Comparison of ENCODE assay signal across 9 cellular contexts in the genomic region with DNA sequence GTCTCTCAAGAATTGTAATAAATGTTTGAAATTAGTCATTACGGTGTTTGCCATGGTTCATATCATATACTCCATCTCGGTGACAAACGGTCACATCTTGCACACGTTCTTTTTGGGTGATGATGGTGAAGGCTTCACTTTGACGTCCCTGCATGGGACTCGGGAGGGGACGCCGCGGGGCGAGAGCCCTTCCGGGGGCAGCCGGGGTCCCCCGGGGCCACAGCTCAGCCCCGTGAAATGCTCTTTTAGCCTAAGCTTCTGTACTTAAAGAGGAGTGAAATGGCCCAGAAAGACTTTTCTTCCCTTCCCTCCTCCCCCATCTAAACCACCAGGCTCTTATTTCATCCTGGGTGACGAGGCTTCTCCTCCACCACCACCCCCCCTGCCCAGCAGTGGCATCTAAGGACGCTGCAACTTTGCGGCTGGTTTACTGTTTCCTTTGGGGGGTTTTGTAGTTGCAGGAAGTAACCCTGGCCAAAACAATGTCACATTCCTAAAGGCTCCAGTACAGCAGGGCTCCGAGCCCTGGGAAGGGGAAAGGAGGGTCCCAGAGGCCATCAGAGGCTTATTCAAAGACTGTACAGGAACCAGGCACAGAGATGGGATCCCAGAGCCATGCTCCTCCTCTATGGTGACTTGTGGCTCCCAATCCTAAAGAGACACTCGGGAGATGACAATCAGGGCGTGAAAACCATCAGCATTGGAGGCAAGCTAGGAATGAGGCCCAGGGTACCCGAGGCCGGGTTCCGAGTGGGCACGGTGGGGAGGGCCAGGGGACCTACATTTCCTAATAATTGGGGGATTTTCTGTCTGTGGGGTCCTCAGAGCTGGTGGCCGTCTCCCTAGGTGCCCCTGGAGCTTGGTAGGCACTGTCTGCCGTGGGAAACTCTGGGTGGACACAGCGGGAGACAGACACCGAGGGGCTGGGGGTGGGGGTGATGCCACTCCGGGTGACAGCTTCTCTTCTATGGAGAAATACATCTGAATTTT.
A peak's percentile ranks its signal among the peaks of the same experiment; 100 is the strongest.
DNase-seq lines count a peak whose midpoint lies in the region; ATAC-seq, FAIRE-seq and TF ChIP-seq lines count a peak whose summit lies in the region.
"Had no signal": no experiment of that assay in that cellular context is flagged by ENCODE, and none has a peak within 500 bp of the region (broad histone marks: within the 10 kb centered on the region; RNA-seq: fewer than 3 reads in every experiment).

No MANE protein-coding gene starts in this region.

- H4K8ac ChIP-seq in H1 (ENCODE audit: extremely low read depth, insufficient read depth, low read length) = no peak overlapping the region

- no peaks in the 10 kb centered on the region for H3K23me2 ChIP-seq in H1 (ENCODE audit: low read depth, low read length)

- no peak for FAIRE-seq in H1 (lab: Jason Lieb, UNC)

- H3K79me2 ChIP-seq in H1 (ENCODE audit: control insufficient read depth in 1 of 2, insufficient read depth in 2 of 2, low read length in 2 of 2) (no peaks in the 10 kb centered on the region), MM.1S (ENCODE audit: low read length) (no peaks in the 10 kb centered on the region)

- H3K79me1 ChIP-seq in H1 (ENCODE audit: low read depth, low read length) = no peaks in the 10 kb centered on the region

- H3K9ac ChIP-seq in H1 (replicated peaks in 1 of 4; ENCODE audit: extremely low read depth in 1 of 4, low read depth in 3 of 4, low read length in 3 of 4) (no peak overlapping the region), MM.1S (ENCODE audit: low read length) (no peak overlapping the region)

- no peaks in the 10 kb centered on the region for H3K9me3 Mint-ChIP-seq in activated CD8-positive, alpha-beta T cell treated with anti-CD3 and anti-CD28 coated beads for 36 hours

- H3K27me3 ChIP-seq in H7 (ENCODE audit: control insufficient read depth, insufficient read depth, low read length) = no peaks in the 10 kb centered on the region
- H3K27me3 ChIP-seq in H1 (replicated peaks in 1 of 4; ENCODE audit: control insufficient read depth in 3 of 4, extremely low read depth in 1 of 4, insufficient read depth in 3 of 4, low read length in 3 of 4) = no peaks in the 10 kb centered on the region
- no peaks in the 10 kb centered on the region for H3K27me3 ChIP-seq in MM.1S (replicated peaks; ENCODE audit: insufficient read depth, low read length)

- H3K4me1 Mint-ChIP-seq in activated CD8-positive, alpha-beta T cell treated with anti-CD3 and anti-CD28 coated beads for 36 hours (ENCODE audit: low read depth) = peaks cover 32% of the 10 kb centered on the region

- H2BK12ac ChIP-seq in H1 (ENCODE audit: low read depth, low read length) = peak overlapping the region; percentile 60; the same call in 1 of the 2 replicates

- 0 out of 2 replicates have a peak overlapping the region, but pooled peaks have one; percentile 61 for H2BK20ac ChIP-seq in H1 (ENCODE audit: low read length)

- intact Hi-C loops in activated CD8-positive, alpha-beta T cell treated with anti-CD3 and anti-CD28 coated beads for 36 hours (cut with micrococcal nuclease) = no loop called here

- H3K18ac ChIP-seq in H1 (ENCODE audit: extremely low read depth, low read length) = no peak overlapping the region

- 88% methylated on average over 29 of the region's 29 CpGs; no CpG with 5 or more reads in 1 of the 2 experiments for WGBS in H1 (ENCODE audit: extremely low coverage in 1 of 2, insufficient coverage in 1 of 2, insufficient read length in 1 of 2, insufficient replicate concordance in 2 of 2, low coverage in 1 of 2, low lambda C conversion rate in 2 of 2, missing lambda C conversion rate in 1 of 2), 2 experiments

- CTCF ChIA-PET in activated CD8-positive, alpha-beta T cell treated with anti-CD3 and anti-CD28 coated beads for 36 hours (lab: Charles Lee) = interaction anchor here (0.8 to 3.9 kb wide), 19 partner anchors 10 to 373 kb away, joined by 3 to 15 read pairs (median 5); no protein-coding TSS in a partner anchor
- CTCF ChIA-PET in H1 (lab: Charles Lee; ENCODE audit: partially characterized antibody) = interaction anchor here (0.6 to 1.7 kb wide), 16 partner anchors 9 to 287 kb away, joined by 3 to 4 read pairs (median 3); no protein-coding TSS in a partner anchor

- H2BK5ac ChIP-seq in H1 (ENCODE audit: low read depth, low read length) = no peak overlapping the region

- TF ChIP-seq POLR2A in H1 (IDR thresholded peaks at IDR 0.05; ENCODE audit: control extremely low read depth in 1 of 2, low read depth in 2 of 2, low read length in 2 of 2) = no peak

- H3K14ac ChIP-seq in H1 (ENCODE audit: insufficient read length) = no peak overlapping the region

- no peak for TF ChIP-seq CTCF in activated CD8-positive, alpha-beta T cell treated with anti-CD3 and anti-CD28 coated beads for 36 hours (IDR thresholded peaks at IDR 0.05)
- TF ChIP-seq CTCF in H1 (IDR thresholded peaks at IDR 0.05; ENCODE audit: control extremely low read depth in 1 of 3, insufficient read depth in 1 of 3, low read depth in 1 of 3, low read length in 3 of 3) (no peak), MM.1S (IDR thresholded peaks at IDR 0.05; ENCODE audit: low read length) (no peak)

- no peak for TF ChIP-seq RAD21 in H1 (IDR thresholded peaks at IDR 0.05 in 1 of 2, conservative IDR thresholded peaks at IDR 0.05 in 1 of 2; ENCODE audit: low read depth in 2 of 2, low read length in 2 of 2)

- H3K23ac ChIP-seq in H1 (ENCODE audit: insufficient read length) = no peak overlapping the region

- DNase-seq in H7 (peak; percentile 57), H1 (ENCODE audit: low read depth in 1 of 2, low spot score in 2 of 2) (no peak), NCI-H146 (lab: John Stamatoyannopoulos, UW) (no peak), LoVo (ENCODE audit: low spot score) (no peak), globus pallidus (ENCODE audit: low spot score) (no peak), MM.1S (no peak)
- DNase-seq in activated CD8-positive, alpha-beta T cell treated with anti-CD3 and anti-CD28 coated beads for 36 hours = peak; percentile 86
- DNase-seq in stimulated activated CD4-positive, alpha-beta T cell treated with anti-CD3 and anti-CD28 coated beads, TNF-alpha, amount 100 ng/mL, for 1 hour (ENCODE audit: low read depth in 3 of 3, low spot score in 1 of 3) = peak in 2 of 3 donors; percentile 5 to 32
- DNase-seq: Right ventricle myocardium superior had no signal

- peak overlapping the region; percentile 94 for H3K27ac Mint-ChIP-seq in activated CD8-positive, alpha-beta T cell treated with anti-CD3 and anti-CD28 coated beads for 36 hours

- no peak overlapping the region for H2AFZ ChIP-seq in H1 (ENCODE audit: low read length)
- no peak overlapping the region for H2AFZ ChIP-seq in MM.1S (ENCODE audit: low read length)

- H3K4me3 Mint-ChIP-seq in activated CD8-positive, alpha-beta T cell treated with anti-CD3 and anti-CD28 coated beads for 36 hours = peak overlapping the region; percentile 56

- no peak overlapping the region for H3K4me3 ChIP-seq in H7 (ENCODE audit: insufficient read depth, low read depth, low read length)
- no peak overlapping the region for H3K4me3 ChIP-seq in H1 (ENCODE audit: extremely low read depth in 1 of 4, insufficient read depth in 2 of 4, low read depth in 3 of 4, low read length in 4 of 4)
- no peak overlapping the region for H3K4me3 ChIP-seq in MM.1S (ENCODE audit: low read length)

- TF ChIP-seq EP300 in H1 (IDR thresholded peaks at IDR 0.05; ENCODE audit: borderline replicate concordance in 1 of 2, low read depth in 2 of 2, low read length in 2 of 2) = no peak

- no peak overlapping the region for H2BK120ac ChIP-seq in H1 (replicated peaks; ENCODE audit: low read depth, low read length)

- no peak overlapping the region for H4K91ac ChIP-seq in H1 (replicated peaks; ENCODE audit: insufficient read length, low read length)

- no peaks in the 10 kb centered on the region for H3K9me2 ChIP-seq in MM.1S (replicated peaks; ENCODE audit: insufficient read depth, low read length)

- H3K36me3 Mint-ChIP-seq in activated CD8-positive, alpha-beta T cell treated with anti-CD3 and anti-CD28 coated beads for 36 hours (ENCODE audit: low read depth) = no peaks in the 10 kb centered on the region

- peaks cover 4% of the 10 kb centered on the region in 2 experiments; a peak in 2 of 4 replicates for H3K9me3 ChIP-seq in H1 (ENCODE audit: insufficient read depth in 2 of 2, low read depth in 1 of 2, low read length in 1 of 2)
- no peaks in the 10 kb centered on the region for H3K9me3 ChIP-seq in MM.1S (replicated peaks; ENCODE audit: insufficient read depth, low read length)

- H2BK15ac ChIP-seq in H1 (ENCODE audit: low read length) = no peak overlapping the region

- no peak overlapping the region for H4K5ac ChIP-seq in H1 (ENCODE audit: insufficient read length, low read depth, low read length)

- H3K4me1 ChIP-seq in H1 (replicated peaks in 1 of 4; ENCODE audit: control insufficient read depth in 3 of 4, insufficient read depth in 4 of 4, low read length in 3 of 4) (peaks cover 0 to 7% (median 3%) of the 10 kb centered on the region in 4 experiments; a peak in 6 of 7 replicates), MM.1S (ENCODE audit: low read length) (no peaks in the 10 kb centered on the region)

- H3K27me3 Mint-ChIP-seq in activated CD8-positive, alpha-beta T cell treated with anti-CD3 and anti-CD28 coated beads for 36 hours = no peaks in the 10 kb centered on the region

- H3K36me3 ChIP-seq in H7 (replicated peaks; ENCODE audit: control insufficient read depth, insufficient read depth, low read length) (no peaks in the 10 kb centered on the region), H1 (ENCODE audit: control insufficient read depth in 2 of 4, insufficient read depth in 4 of 4, low read length in 3 of 4) (no peaks in the 10 kb centered on the region), MM.1S (replicated peaks; ENCODE audit: insufficient read depth, low read length) (no peaks in the 10 kb centered on the region)

- peak; percentile 78 for ATAC-seq in activated CD8-positive, alpha-beta T cell treated with anti-CD3 and anti-CD28 coated beads for 36 hours

- H4K20me1 ChIP-seq in H1 (replicated peaks in 1 of 2; ENCODE audit: control insufficient read depth in 1 of 2, insufficient read depth in 2 of 2, low read length in 2 of 2) (no peaks in the 10 kb centered on the region), MM.1S (ENCODE audit: insufficient read depth, low read length) (no peaks in the 10 kb centered on the region)

- POLR2A ChIA-PET in activated CD8-positive, alpha-beta T cell treated with anti-CD3 and anti-CD28 coated beads for 36 hours (lab: Charles Lee) = interaction anchor here (0.8 to 2.5 kb wide), 14 partner anchors 10 to 368 kb away, joined by 3 to 19 read pairs (median 3); partner anchors contain the start of gene TNRC6C
- POLR2A ChIA-PET in H1 (lab: Charles Lee; ENCODE audit: partially characterized antibody) = interaction anchor here (0.6 kb wide), 1 partner anchor 247 kb away, joined by 3 read pairs; no protein-coding TSS in a partner anchor

- no peak overlapping the region for H2AK5ac ChIP-seq in H1 (ENCODE audit: low read depth, low read length)

- no peak overlapping the region for H3K27ac ChIP-seq in H1 (ENCODE audit: low read depth, low read length)
- H3K27ac ChIP-seq in MM.1S (ENCODE audit: low read length) = no peak overlapping the region

- H3F3A ChIP-seq in MM.1S (ENCODE audit: insufficient read depth, low read length) = no peaks in the 10 kb centered on the region

- H3K4ac ChIP-seq in H1 (replicated peaks; ENCODE audit: insufficient read length, low read depth, low read length) = no peak overlapping the region

- no peak overlapping the region for H3K4me2 ChIP-seq in H1 (ENCODE audit: insufficient read depth in 1 of 2, low read depth in 2 of 2, low read length in 2 of 2)
- no peak overlapping the region for H3K4me2 ChIP-seq in MM.1S (ENCODE audit: low read depth, low read length)

- H3K56ac ChIP-seq in H1 (replicated peaks; ENCODE audit: insufficient read length, low read depth, low read length) = no peak overlapping the region

Comparison
In these comparisons a context has a peak if more than half of its experiments do, and no peak if none do; other contexts are left out.
1. DNase-seq: peak in H7 (single experiment), activated CD8-positive, alpha-beta T cell treated with anti-CD3 and anti-CD28 coated beads for 36 hours (single experiment) and stimulated activated CD4-positive, alpha-beta T cell treated with anti-CD3 and anti-CD28 coated beads, TNF-alpha, amount 100 ng/mL, for 1 hour (2 of 3); none in H1 (0 of 2), NCI-H146 (single experiment), LoVo (single experiment), globus pallidus (single experiment) and MM.1S (single experiment).